In the genomic region with DNA sequence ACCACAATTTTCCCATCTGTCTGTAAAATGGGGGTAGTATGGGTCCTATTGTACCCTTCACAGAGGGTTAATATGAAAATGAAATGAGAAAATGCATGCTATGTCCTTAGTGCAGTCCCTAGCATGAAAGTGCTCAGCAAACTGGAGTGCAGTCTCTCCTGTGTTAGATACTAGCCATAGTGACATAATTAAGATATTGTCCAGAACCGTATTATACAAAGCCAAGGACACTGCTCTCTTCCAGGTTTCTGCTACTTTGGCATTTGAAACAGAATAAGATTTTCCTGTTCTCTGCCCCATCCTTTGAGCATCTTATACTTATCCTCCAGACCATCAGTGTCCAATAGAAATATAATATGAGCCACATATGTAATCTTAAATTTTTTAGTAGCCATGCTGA, we compare ENCODE assay signal across 3 cellular contexts.
"Had no signal": no experiment of that assay in that cellular context is flagged by ENCODE, and none has a peak within 500 bp of the region (broad histone marks: within the 10 kb centered on the region; RNA-seq: fewer than 3 reads in every experiment).

No MANE protein-coding gene starts in this region.

- ATAC-seq: GM12878 had no signal

- H3K4me3 ChIP-seq: GM12878 had no signal

- DNase-seq: GDM1, GF-D8 had no signal
